Comparison of ENCODE assay signal across 7 cellular contexts in genomic region chr10:23158370-23158769, GRCh38.
DNase-seq lines count a peak whose midpoint lies in the region; ATAC-seq, FAIRE-seq and TF ChIP-seq lines count a peak whose summit lies in the region.

No MANE protein-coding gene starts in this region.

- FAIRE-seq in islet of Langerhans (lab: Jason Lieb, UNC) = peak; percentile 13

- peak; percentile 69 for ATAC-seq in GM21717 (IDR thresholded peaks at IDR 0.05; ENCODE audit: unreplicated experiment)

- TF ChIP-seq CTCF in LNCAP (IDR thresholded peaks at IDR 0.05) (peak; percentile 87), cardiac fibroblast (IDR thresholded peaks at IDR 0.05; ENCODE audit: low read depth, low read length) (peak; percentile 89)

- H3K4me3 ChIP-seq in cardiac fibroblast (replicated peaks in 1 of 2; ENCODE audit: low read depth in 2 of 2, low read length in 2 of 2) = no peak overlapping the region

- DNase-seq in ELR (ENCODE audit: low read depth) (peak; percentile 71), SIG-M5 (lab: John Stamatoyannopoulos, UW) (peak; percentile 0), cardiac fibroblast (ENCODE audit: low read depth in 2 of 2) (peak; percentile 68 to 75)
- DNase-seq in stimulated activated CD4-positive, alpha-beta T cell treated with anti-CD3 and anti-CD28 coated beads, Interleukin-2, amount 100 ng/mL, for 48 hours = peak; percentile 22 to 27

Comparison
In these comparisons a context has a peak if more than half of its experiments do, and no peak if none do; other contexts are left out.
1. DNase-seq: peak in every context shown above with its lines; median percentile 72 in cardiac fibroblast; 71 in ELR; 24 in stimulated activated CD4-positive, alpha-beta T cell treated with anti-CD3 and anti-CD28 coated beads, Interleukin-2, amount 100 ng/mL, for 48 hours; 0 in SIG-M5.